In genomic region chr6:15244605-15245360, GRCh38 we compare ENCODE assay signal across 8 cellular contexts. TPM values are rescaled to one million over a fixed set of nuclear protein-coding genes. Genes with fewer than 3 reads are reported as not detected.
DNase-seq lines count a peak whose midpoint lies in the region; ATAC-seq, FAIRE-seq and TF ChIP-seq lines count a peak whose summit lies in the region.

No MANE protein-coding gene starts in this region.

- POLR2A ChIA-PET in A549 (lab: Yijun Ruan, JAX), result interaction anchor here (1.0 kb wide), 1 partner anchor 501 kb away, joined by 4 read pairs; no protein-coding TSS in a partner anchor

- no peaks in the 10 kb centered on the region for H3K9me3 Mint-ChIP-seq in nephron progenitor cell

- no peak for FAIRE-seq in A549 (lab: Jason Lieb, UNC)

- CTCF ChIA-PET in A549 (lab: Yijun Ruan, JAX), result no interaction called here

- WGBS in A549 (ENCODE audit: missing lambda C conversion rate), result 8% methylated on average over 10 of the region's 92 CpGs

- H3K27ac ChIP-seq in A549 (peak overlapping the region; percentile 99 to 100), tibial artery (peak overlapping the region; percentile 88 to 97)

- intact Hi-C loops in tibial artery (cut with DNase I; ENCODE audit: low total_unique reads), result loop anchor here (10.0 kb wide), 3 partner anchors 190 to 1040 kb away; no protein-coding TSS in a partner anchor

- peaks cover 29% of the 10 kb centered on the region for H3K4me1 Mint-ChIP-seq in nephron progenitor cell

- ATAC-seq in A549, result peak; percentile 16 to 18; a peak in 4 of 6 replicates
- ATAC-seq in GM18505 (IDR thresholded peaks at IDR 0.05; ENCODE audit: unreplicated experiment), result peak; percentile 27
- peak; percentile 30 for ATAC-seq in HG03135 (IDR thresholded peaks at IDR 0.05; ENCODE audit: unreplicated experiment)

- H3K4me3 ChIP-seq in A549 (peak overlapping the region; percentile 89), fibroblast of pulmonary artery (replicated peaks; ENCODE audit: low read depth, low read length) (peak overlapping the region; percentile 60), tibial artery (peak overlapping the region; percentile 60 to 69)

- H3K4me1 ChIP-seq in A549, result peaks cover 6% of the 10 kb centered on the region; the same call in 1 of the 3 replicates
- peaks cover 0 to 29% (median 11%) of the 10 kb centered on the region in 4 donors for H3K4me1 ChIP-seq in tibial artery

- TF ChIP-seq POLR2A in A549 (IDR thresholded peaks at IDR 0.05; ENCODE audit: low read length), result no peak
- peak; percentile 51 for TF ChIP-seq POLR2A in GM18505 (IDR thresholded peaks at IDR 0.05; ENCODE audit: borderline replicate concordance, extremely low read depth, insufficient read depth, insufficient read length)

- DNase-seq in A549 (ENCODE audit: low read depth in 1 of 2, low spot score in 1 of 2) (peak; percentile 27 to 71), NOMO-1 treated with dmso at 0.1 percent for 144 hours (lab: John Stamatoyannopoulos, UW; ENCODE audit: unreplicated experiment) (peak; percentile 46), fibroblast of pulmonary artery (ENCODE audit: low read depth) (peak; percentile 76), nephron progenitor cell (peak; percentile 76), tibial artery (peak; percentile 78 to 89)
- peak; percentile 46 for DNase-seq in activated T-helper 9 cell treated with anti-CD3 and anti-CD28 coated beads, Interleukin-2, amount 50 U/mL, for 16 hours (ENCODE audit: low read depth)

- H3K9me3 ChIP-seq in A549 (no peaks in the 10 kb centered on the region), tibial artery (no peaks in the 10 kb centered on the region)

- no peak; a peak in 2 of 5 replicates for TF ChIP-seq RAD21 in A549 (conservative IDR thresholded peaks at IDR 0.05 in 1 of 2, IDR thresholded peaks at IDR 0.05 in 1 of 2)

- peak overlapping the region; percentile 77 for H3K4me2 ChIP-seq in A549

- H3K27me3 ChIP-seq in tibial artery, result no peaks in the 10 kb centered on the region

- H3K36me3 ChIP-seq in tibial artery, result no peaks in the 10 kb centered on the region

- H3K36me3 Mint-ChIP-seq in nephron progenitor cell (ENCODE audit: low read depth), result no peaks in the 10 kb centered on the region

- TF ChIP-seq EP300 in A549 (IDR thresholded peaks at IDR 0.05), result no peak

- no peaks in the 10 kb centered on the region for H3K27me3 Mint-ChIP-seq in nephron progenitor cell (ENCODE audit: low read depth, poor library complexity)

- TF ChIP-seq CTCF in A549 (IDR thresholded peaks at IDR 0.05), result no peak
- TF ChIP-seq CTCF in fibroblast of pulmonary artery (IDR thresholded peaks at IDR 0.05; ENCODE audit: low read length, missing control alignments), result no peak
- TF ChIP-seq CTCF in nephron progenitor cell (IDR thresholded peaks at IDR 0.05), result no peak
- TF ChIP-seq CTCF in tibial artery (IDR thresholded peaks at IDR 0.05), result no peak

- peak overlapping the region; percentile 100 for H3K4me3 Mint-ChIP-seq in nephron progenitor cell

- H3K27ac Mint-ChIP-seq in nephron progenitor cell, result no peak overlapping the region

TF ChIP-seq in A549, 52 proteins besides CTCF, POLR2A, EP300 and RAD21:
- TF ChIP-seq EHMT2 (IDR thresholded peaks at IDR 0.05; ENCODE audit: low read depth) (no peak), JUN (IDR thresholded peaks at IDR 0.05) (peak in 1 of 2 experiments; percentile 53; a peak in 1 of 5 replicates), E2F6 (IDR thresholded peaks at IDR 0.05; ENCODE audit: borderline replicate concordance, low read depth) (peak; percentile 54; the same call in 1 of the 2 replicates), TP53 (CRISPR knock-in tag; IDR thresholded peaks at IDR 0.05) (no peak), PHF8 (IDR thresholded peaks at IDR 0.05; ENCODE audit: borderline replicate concordance, low read depth) (peak; percentile 38; the same call in 1 of the 2 replicates), MAX (IDR thresholded peaks at IDR 0.05) (peak; percentile 64)

RNA-seq across cellular contexts. Expression of gene JARID2, which starts 1.1 kb away (rescaled TPM):
- polyA plus RNA-seq in A549 (2011; rRNA removed), result 8.3 and 10.0 TPM in 2 replicates
- polyA plus RNA-seq in A549 (2012; cell fraction: cytosol; rRNA removed), result 4.1 and 4.4 TPM in 2 replicates
- polyA plus RNA-seq in A549 (2012; cell fraction: nucleus; rRNA removed), result 5.8 and 6.1 TPM in 2 replicates
- polyA plus RNA-seq in A549 (2017; fragmentation: RNase III; extraction: RNeasy Plus Mini Kit Qiagen cat#74134 plus additional on column Dnase treatment), result 6.7 to 7.8 TPM (median 7.3 TPM) in 3 replicates
- 11.8 and 13.0 TPM in 2 replicates for polyA minus RNA-seq in A549 (2011; rRNA and poly(A)+ RNA removed)

Comparison
In these comparisons a context has a peak if more than half of its experiments do, and no peak if none do; other contexts are left out.
1. Peak in every context shown above with its lines: DNase-seq, ATAC-seq, H3K4me3 ChIP-seq and H3K27ac ChIP-seq.